In genomic region chr11:130413383-130414106, GRCh38 we compare ENCODE assay signal across 10 cellular contexts. TPM values are rescaled to one million over a fixed set of nuclear protein-coding genes. Genes with fewer than 3 reads are reported as not detected.
DNase-seq lines count a peak whose midpoint lies in the region; ATAC-seq lines count a peak whose summit lies in the region.
"Had no signal": no experiment of that assay in that cellular context is flagged by ENCODE, and none has a peak within 500 bp of the region (broad histone marks: within the 10 kb centered on the region; RNA-seq: fewer than 3 reads in every experiment).

No MANE protein-coding gene starts in this region.

- POLR2A ChIA-PET in naive thymus-derived CD8-positive, alpha-beta T cell (lab: Charles Lee), result no interaction called here

- H3K27ac Mint-ChIP-seq in naive thymus-derived CD8-positive, alpha-beta T cell, result no peak overlapping the region
- H3K27ac Mint-ChIP-seq: T-cell had no signal

- H3K4me3 Mint-ChIP-seq in naive thymus-derived CD8-positive, alpha-beta T cell, result no peak overlapping the region
- H3K4me3 Mint-ChIP-seq: T-cell had no signal

- DNase-seq in GM04504 (ENCODE audit: low read depth) (peak; percentile 78), NCI-H226 (peak; percentile 81), skeletal muscle cell (ENCODE audit: low read depth) (peak; percentile 56), NCI-H748 treated with DMSO at 0.1 percent for 48 hours (lab: John Stamatoyannopoulos, UW) (no peak)
- DNase-seq in naive thymus-derived CD8-positive, alpha-beta T cell, result no peak
- DNase-seq in activated CD4-positive, alpha-beta T cell treated with anti-CD3 and anti-CD28 coated beads for 1 hour, result no peak
- DNase-seq: lower lobe of right lung, T-cell had no signal

- no peaks in the 10 kb centered on the region for H3K9me3 Mint-ChIP-seq in naive thymus-derived CD8-positive, alpha-beta T cell
- H3K9me3 Mint-ChIP-seq: T-cell had no signal

- peaks cover 0 to 2% (median 0%) of the 10 kb centered on the region in 4 donors for H3K4me1 Mint-ChIP-seq in naive thymus-derived CD8-positive, alpha-beta T cell
- H3K4me1 Mint-ChIP-seq: T-cell had no signal

- H3K27me3 Mint-ChIP-seq in naive thymus-derived CD8-positive, alpha-beta T cell, result peaks cover 3 to 12% (median 9%) of the 10 kb centered on the region in 5 donors

- peak; percentile 87 for ATAC-seq in esophagus mucosa
- ATAC-seq in naive thymus-derived CD8-positive, alpha-beta T cell, result no peak
- ATAC-seq: lower lobe of right lung, T-cell had no signal

- H3K36me3 Mint-ChIP-seq in naive thymus-derived CD8-positive, alpha-beta T cell, result no peaks in the 10 kb centered on the region
- H3K36me3 Mint-ChIP-seq: T-cell had no signal

- H3K4me3 ChIP-seq in skeletal muscle cell (ENCODE audit: low read depth, low read length), result no peak overlapping the region
- H3K4me3 ChIP-seq: lower lobe of right lung, suprapubic skin had no signal

RNA-seq across cellular contexts. Expression of gene ADAMTS8, which starts 14.9 kb away (rescaled TPM):
- total RNA-seq in esophagus mucosa, result 0.56 TPM
- not detected for total RNA-seq in naive thymus-derived CD8-positive, alpha-beta T cell
- polyA plus RNA-seq in naive thymus-derived CD8-positive, alpha-beta T cell, result not detected

RNA-seq across cellular contexts. Expression of gene ADAMTS15, which starts 34.9 kb away (rescaled TPM):
- 2.0 TPM for total RNA-seq in esophagus mucosa
- total RNA-seq in naive thymus-derived CD8-positive, alpha-beta T cell, result under 1 TPM in 1 of 2 experiments, not detected in 1; 0.05 TPM
- not detected for polyA plus RNA-seq in naive thymus-derived CD8-positive, alpha-beta T cell

Comparison
In these comparisons a context has a peak if more than half of its experiments do, and no peak if none do; other contexts are left out.
1. DNase-seq: peak in GM04504 (single experiment), NCI-H226 (single experiment) and skeletal muscle cell (single experiment); none in NCI-H748 treated with DMSO at 0.1 percent for 48 hours (single experiment), naive thymus-derived CD8-positive, alpha-beta T cell (0 of 10) and activated CD4-positive, alpha-beta T cell treated with anti-CD3 and anti-CD28 coated beads for 1 hour (single experiment).